ENCODE assay signal across 24 cellular contexts in genomic region chr16:63302841-63303240, GRCh38.
"Had no signal": no experiment of that assay in that cellular context is flagged by ENCODE, and none has a peak within 500 bp of the region (broad histone marks: within the 10 kb centered on the region; RNA-seq: fewer than 3 reads in every experiment).

No MANE protein-coding gene starts in this region.

- ATAC-seq: naive thymus-derived CD8-positive, alpha-beta T cell; pancreas; right cardiac atrium; sciatic nerve; stimulated activated naive B cell treated with anti-CD40 and anti-IgM and Interleukin-4, amounts not matched to agents 10 μg/mL and 1 μg/mL and 100 μg/mL, for 72 hours; stimulated activated naive CD8-positive, alpha-beta T cell treated with anti-CD3 and anti-CD28 coated beads, Interleukin-15, Interleukin-2, amounts not matched to agents 100 U/mL and 50 U/mL, for 24 hours had no signal

- H3K4me2 ChIP-seq: hepatocyte had no signal

- H3K4me1 ChIP-seq: pancreas, prostate gland, stomach, testis, thyroid gland, transverse colon, upper lobe of left lung, vagina had no signal

- H3K27me3 ChIP-seq: hepatocyte, pancreas, stomach, testis, thyroid gland, transverse colon, upper lobe of left lung, vagina had no signal

- DNase-seq: islet precursor cell; naive thymus-derived CD8-positive, alpha-beta T cell; nucleus accumbens; pancreas; posterior cingulate gyrus; retina; right cardiac atrium; stimulated activated CD4-positive, alpha-beta T cell treated with anti-CD3 and anti-CD28 coated beads, Interleukin-12 subunit alpha, Interleukin-12 subunit beta, amount 100 ng/mL, for 4 hours; stimulated activated CD4-positive, alpha-beta T cell treated with anti-CD3 and anti-CD28 coated beads, Interleukin-15, amount 100 ng/mL, for 24 hours; stimulated activated CD4-positive, alpha-beta T cell treated with anti-CD3 and anti-CD28 coated beads, Interleukin-2, amount 100 ng/mL, for 24 hours; stimulated activated CD4-positive, alpha-beta T cell treated with anti-CD3 and anti-CD28 coated beads, Interleukin-4, amount 100 ng/mL, for 1 hour; stimulated activated naive B cell treated with anti-CD40 and anti-IgM and Interleukin-4, amounts not matched to agents 10 μg/mL and 1 μg/mL and 100 μg/mL, for 72 hours; stimulated activated naive CD8-positive, alpha-beta T cell treated with anti-CD3 and anti-CD28 coated beads, Interleukin-15, Interleukin-2, amounts not matched to agents 100 U/mL and 50 U/mL, for 24 hours; stomach; testis; thyroid gland; transverse colon; upper lobe of left lung had no signal

- H3K36me3 ChIP-seq: pancreas, prostate gland, stomach, thyroid gland, transverse colon, upper lobe of left lung, vagina had no signal

- H3K79me2 ChIP-seq: hepatocyte had no signal

- H3K27ac ChIP-seq: hepatocyte, pancreas, prostate gland, skin epidermis, stomach, testis, thyroid gland, transverse colon, upper lobe of left lung, vagina had no signal

- H3K4me3 ChIP-seq: hepatocyte, lung, pancreas, prostate gland, skin epidermis, stomach, testis, thyroid gland, transverse colon, upper lobe of left lung, vagina had no signal
